Comparison of ENCODE assay signal across 1 cellular context in the genomic region with DNA sequence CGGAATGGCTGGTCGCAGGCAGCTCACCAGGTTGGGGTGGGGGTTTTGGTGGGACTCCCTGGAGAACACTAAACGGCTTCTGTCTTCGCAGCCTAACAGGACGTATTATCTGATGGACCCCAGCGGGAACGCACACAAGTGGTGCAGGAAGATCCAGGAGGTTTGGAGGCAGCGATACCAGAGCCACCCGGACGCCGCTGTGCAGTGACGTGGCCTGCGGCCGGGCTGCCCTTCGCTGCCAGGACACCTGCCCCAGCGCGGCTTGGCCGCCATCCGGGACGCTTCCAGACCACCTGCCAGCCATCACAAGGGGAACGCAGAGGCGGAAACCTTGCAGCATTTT.
TF ChIP-seq lines count a peak whose summit lies in the region.

No MANE protein-coding gene starts in this region.

TF ChIP-seq in GM12878, 131 proteins besides CTCF, POLR2A, EP300 and RAD21:
- TF ChIP-seq PML (IDR thresholded peaks at IDR 0.05; ENCODE audit: low read length) (no peak), REST (IDR thresholded peaks at IDR 0.05; ENCODE audit: low read depth, low read length) (no peak), CBX3 (IDR thresholded peaks at IDR 0.05; ENCODE audit: borderline replicate concordance, low read depth) (no peak), IKZF2 (IDR thresholded peaks at IDR 0.05) (no peak), ZBTB33 (IDR thresholded peaks at IDR 0.05) (no peak), PAX5 (IDR thresholded peaks at IDR 0.05; ENCODE audit: borderline replicate concordance, low read depth, low read length) (no peak), GABPA (IDR thresholded peaks at IDR 0.05; ENCODE audit: low read depth) (no peak), HDGF (IDR thresholded peaks at IDR 0.05) (no peak), BMI1 (IDR thresholded peaks at IDR 0.05; ENCODE audit: borderline replicate concordance) (no peak), MEF2A (IDR thresholded peaks at IDR 0.05; ENCODE audit: insufficient read depth, low read depth, low read length) (no peak)
